1 cellular context compared by ENCODE assay signal in genomic region chrX:54482839-54483593, GRCh38.
TF ChIP-seq lines count a peak whose summit lies in the region.

No MANE protein-coding gene starts in this region.

TF ChIP-seq in GM23338, 12 proteins besides CTCF, POLR2A, EP300 and RAD21 (continued from another document):
- TF ChIP-seq ZNF462 (CRISPR knock-in tag; IDR thresholded peaks at IDR 0.05) (no peak), EZH2 (IDR thresholded peaks at IDR 0.05; ENCODE audit: low read depth, unreplicated experiment) (no peak), STAT1 (IDR thresholded peaks at IDR 0.05; ENCODE audit: unreplicated experiment) (no peak), EZH2phosphoT487 (IDR thresholded peaks at IDR 0.05; ENCODE audit: unreplicated experiment) (no peak)
